Comparison of ENCODE assay signal across 27 cellular contexts in the genomic region with DNA sequence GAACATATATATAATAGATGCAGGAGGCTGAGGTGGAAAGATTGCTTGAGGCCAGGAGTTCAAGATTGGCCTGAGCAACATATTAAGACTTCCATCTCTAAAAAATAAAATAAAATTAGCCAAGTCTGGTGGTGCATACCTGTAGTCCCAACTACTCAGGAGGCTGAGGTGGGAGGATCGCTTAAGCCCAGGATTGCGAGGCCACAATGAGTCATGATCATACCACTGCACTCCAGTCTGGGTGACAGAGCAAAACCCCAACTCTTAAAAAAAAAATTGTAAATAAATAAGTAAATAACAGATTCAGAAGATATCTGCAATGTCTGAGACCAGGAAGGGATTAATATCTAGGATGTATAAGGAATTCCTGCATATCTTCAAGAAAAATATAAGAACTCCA. TPM values are rescaled to one million over a fixed set of nuclear protein-coding genes. Genes with fewer than 3 reads are reported as not detected.
A peak's percentile ranks its signal among the peaks of the same experiment; 100 is the strongest.
DNase-seq lines count a peak whose midpoint lies in the region; ATAC-seq and TF ChIP-seq lines count a peak whose summit lies in the region.
"Had no signal": no experiment of that assay in that cellular context is flagged by ENCODE, and none has a peak within 500 bp of the region (broad histone marks: within the 10 kb centered on the region; RNA-seq: fewer than 3 reads in every experiment).

No MANE protein-coding gene starts in this region.

- no peaks in the 10 kb centered on the region for H3K9me3 Mint-ChIP-seq in activated CD4-positive, alpha-beta memory T cell treated with anti-CD3 and anti-CD28 coated beads for 36 hours
- H3K9me3 Mint-ChIP-seq in activated CD4-positive, alpha-beta memory T cell treated with anti-CD3 and anti-CD28 coated beads, Interleukin-2, amount 10 ng/mL, durations not matched to agents 7 days and 5 days = no peaks in the 10 kb centered on the region
- H3K9me3 Mint-ChIP-seq in activated B cell treated with CpG ODN at 0.5 μM for 24 hours (no peaks in the 10 kb centered on the region), nephron (no peaks in the 10 kb centered on the region)
- H3K9me3 Mint-ChIP-seq: activated CD8-positive, alpha-beta T cell treated with anti-CD3 and anti-CD28 coated beads for 36 hours; CD8-positive, alpha-beta T cell; IgD-negative memory B cell; T-cell had no signal

- peaks cover 31 to 79% (median 42%) of the 10 kb centered on the region in 4 donors for H3K4me1 ChIP-seq in transverse colon

- no peak overlapping the region for H3K27ac ChIP-seq in transverse colon
- H3K27ac ChIP-seq: dorsolateral prefrontal cortex, hepatocyte, ovary had no signal

- H3K4me3 ChIP-seq in transverse colon = no peak overlapping the region
- H3K4me3 ChIP-seq: dorsolateral prefrontal cortex, gastrocnemius medialis, hepatocyte, ovary, right atrium auricular region, spleen had no signal

- H3K4me3 Mint-ChIP-seq in activated CD4-positive, alpha-beta memory T cell treated with anti-CD3 and anti-CD28 coated beads for 36 hours = no peak overlapping the region
- no peak overlapping the region for H3K4me3 Mint-ChIP-seq in activated CD4-positive, alpha-beta memory T cell treated with anti-CD3 and anti-CD28 coated beads, Interleukin-2, amount 10 ng/mL, durations not matched to agents 7 days and 5 days
- H3K4me3 Mint-ChIP-seq in activated B cell treated with CpG ODN at 0.5 μM for 24 hours = peak overlapping the region; percentile 11
- H3K4me3 Mint-ChIP-seq in nephron = no peak overlapping the region
- H3K4me3 Mint-ChIP-seq: activated CD8-positive, alpha-beta T cell treated with anti-CD3 and anti-CD28 coated beads for 36 hours; CD8-positive, alpha-beta T cell; T-cell had no signal

- in situ Hi-C loops in transverse colon (cut with MboI; ENCODE audit: low pct_ligation_motif_present in 1 of 4, low pct_unique_long_range_greater_than_20kb in 1 of 4, low sequenced_read_pairs in 3 of 4) = no loop called here

- ATAC-seq in activated B cell treated with CpG ODN at 0.5 μM for 24 hours (ENCODE audit: low read depth) (no peak), HG03439 (IDR thresholded peaks at IDR 0.05; ENCODE audit: unreplicated experiment) (no peak)
- ATAC-seq: activated CD8-positive, alpha-beta T cell treated with anti-CD3 and anti-CD28 coated beads for 36 hours; CD8-positive, alpha-beta T cell; gastrocnemius medialis; T-cell had no signal

- intact Hi-C loops in activated CD4-positive, alpha-beta memory T cell treated with anti-CD3 and anti-CD28 coated beads for 36 hours (cut with micrococcal nuclease) = no loop called here
- intact Hi-C loops in activated B cell treated with CpG ODN at 0.5 μM for 24 hours (cut with micrococcal nuclease) = loop anchor here (1.0 kb wide), 1 partner anchor 12 kb away; no protein-coding TSS in a partner anchor
- intact Hi-C loops in transverse colon (cut with DNase I; ENCODE audit: low total_unique reads) = loop anchor here (2.0 kb wide), 1 partner anchor 19 kb away; no protein-coding TSS in a partner anchor

- CTCF ChIA-PET in activated CD4-positive, alpha-beta memory T cell treated with anti-CD3 and anti-CD28 coated beads for 36 hours (lab: Charles Lee) = no interaction called here
- CTCF ChIA-PET in activated CD4-positive, alpha-beta memory T cell treated with anti-CD3 and anti-CD28 coated beads, Interleukin-2, amount 10 ng/mL, durations not matched to agents 7 days and 5 days (lab: Charles Lee) = interaction anchor here (0.6 kb wide), 1 partner anchor 12 kb away, joined by 3 read pairs; no protein-coding TSS in a partner anchor
- CTCF ChIA-PET in activated B cell treated with CpG ODN at 0.5 μM for 24 hours (lab: Charles Lee) = interaction anchor here (1.1 kb wide), 1 partner anchor 10 kb away, joined by 4 read pairs; no protein-coding TSS in a partner anchor

- peak overlapping the region; percentile 52 for H3K27ac Mint-ChIP-seq in activated CD4-positive, alpha-beta memory T cell treated with anti-CD3 and anti-CD28 coated beads for 36 hours
- no peak overlapping the region for H3K27ac Mint-ChIP-seq in activated CD4-positive, alpha-beta memory T cell treated with anti-CD3 and anti-CD28 coated beads, Interleukin-2, amount 10 ng/mL, durations not matched to agents 7 days and 5 days
- peak overlapping the region; percentile 26 for H3K27ac Mint-ChIP-seq in activated B cell treated with CpG ODN at 0.5 μM for 24 hours
- H3K27ac Mint-ChIP-seq in nephron = peak overlapping the region in 2 of 3 experiments; percentile 26 to 51
- H3K27ac Mint-ChIP-seq: activated CD8-positive, alpha-beta T cell treated with anti-CD3 and anti-CD28 coated beads for 36 hours; CD8-positive, alpha-beta T cell had no signal

- DNase-seq in activated CD4-positive, alpha-beta memory T cell treated with anti-CD3 and anti-CD28 coated beads for 36 hours = peak; percentile 13
- no peak for DNase-seq in activated CD4-positive, alpha-beta memory T cell treated with anti-CD3 and anti-CD28 coated beads, Interleukin-2, amount 10 ng/mL, durations not matched to agents 7 days and 5 days
- DNase-seq in activated B cell treated with CpG ODN at 0.5 μM for 24 hours (no peak), transverse colon (peak; percentile 2), SIG-M5 (lab: John Stamatoyannopoulos, UW) (no peak)
- DNase-seq in activated CD4-positive, alpha-beta T cell treated with anti-CD3 and anti-CD28 coated beads for 48 hours = no peak
- DNase-seq: 8988T; activated CD4-positive, CD25-positive, alpha-beta regulatory T cell; activated CD8-positive, alpha-beta T cell treated with anti-CD3 and anti-CD28 coated beads for 36 hours; activated T-cell treated with anti-CD3 and anti-CD28 coated beads, Interleukin-2, amount 50 U/mL, for 1 hour; AML-193; CD8-positive, alpha-beta T cell; DMS 273 treated with DMSO at 0.1 percent for 48 hours; dorsolateral prefrontal cortex; gastrocnemius medialis; mesenchymal stem cell; NCI-H2029 treated with DMSO at 0.1 percent for 48 hours; NCI-H345; NCI-H748 treated with DMSO at 0.1 percent for 48 hours; spleen; T-cell had no signal

- peaks cover 9% of the 10 kb centered on the region for H3K36me3 Mint-ChIP-seq in activated CD4-positive, alpha-beta memory T cell treated with anti-CD3 and anti-CD28 coated beads for 36 hours
- peaks cover 26% of the 10 kb centered on the region for H3K36me3 Mint-ChIP-seq in activated CD4-positive, alpha-beta memory T cell treated with anti-CD3 and anti-CD28 coated beads, Interleukin-2, amount 10 ng/mL, durations not matched to agents 7 days and 5 days (ENCODE audit: low read depth)
- H3K36me3 Mint-ChIP-seq in activated B cell treated with CpG ODN at 0.5 μM for 24 hours (ENCODE audit: low read depth) (peaks cover 28% of the 10 kb centered on the region), nephron (ENCODE audit: low read depth) (peaks cover 4% of the 10 kb centered on the region)

- H3K36me3 ChIP-seq in transverse colon = no peaks in the 10 kb centered on the region
- H3K36me3 ChIP-seq: gastrocnemius medialis, ovary, right atrium auricular region had no signal

- no peak for TF ChIP-seq CTCF in activated B cell treated with CpG ODN at 0.5 μM for 24 hours (IDR thresholded peaks at IDR 0.05)
- no peak for TF ChIP-seq CTCF in nephron (IDR thresholded peaks at IDR 0.05; ENCODE audit: unreplicated experiment in 3 of 3)
- TF ChIP-seq CTCF in transverse colon (IDR thresholded peaks at IDR 0.05) = no peak

- TF ChIP-seq POLR2A in transverse colon (IDR thresholded peaks at IDR 0.05) = no peak

- POLR2A ChIA-PET in activated CD4-positive, alpha-beta memory T cell treated with anti-CD3 and anti-CD28 coated beads for 36 hours (lab: Charles Lee) = interaction anchor here (0.9 kb wide), 1 partner anchor 19 kb away, joined by 3 read pairs; the partner anchor contains the start of gene B4GALT1
- POLR2A ChIA-PET in activated CD4-positive, alpha-beta memory T cell treated with anti-CD3 and anti-CD28 coated beads, Interleukin-2, amount 10 ng/mL, durations not matched to agents 7 days and 5 days (lab: Charles Lee) = no interaction called here
- POLR2A ChIA-PET in activated B cell treated with CpG ODN at 0.5 μM for 24 hours (lab: Charles Lee) = interaction anchor here (1.4 to 19.6 kb wide), 2 partner anchors 12 to 15 kb away, joined by 6 to 593 read pairs; partner anchors contain the start of gene B4GALT1

- H3K27me3 Mint-ChIP-seq in activated CD4-positive, alpha-beta memory T cell treated with anti-CD3 and anti-CD28 coated beads for 36 hours = no peaks in the 10 kb centered on the region
- no peaks in the 10 kb centered on the region for H3K27me3 Mint-ChIP-seq in activated CD4-positive, alpha-beta memory T cell treated with anti-CD3 and anti-CD28 coated beads, Interleukin-2, amount 10 ng/mL, durations not matched to agents 7 days and 5 days
- no peaks in the 10 kb centered on the region for H3K27me3 Mint-ChIP-seq in activated B cell treated with CpG ODN at 0.5 μM for 24 hours
- no peaks in the 10 kb centered on the region for H3K27me3 Mint-ChIP-seq in nephron (ENCODE audit: low read depth)
- H3K27me3 Mint-ChIP-seq: activated CD8-positive, alpha-beta T cell treated with anti-CD3 and anti-CD28 coated beads for 36 hours; IgD-negative memory B cell; T-cell had no signal

- H3K4me1 Mint-ChIP-seq in activated CD4-positive, alpha-beta memory T cell treated with anti-CD3 and anti-CD28 coated beads for 36 hours (ENCODE audit: low read depth) = peaks cover 83% of the 10 kb centered on the region
- H3K4me1 Mint-ChIP-seq in activated CD4-positive, alpha-beta memory T cell treated with anti-CD3 and anti-CD28 coated beads, Interleukin-2, amount 10 ng/mL, durations not matched to agents 7 days and 5 days = peaks cover 68% of the 10 kb centered on the region
- H3K4me1 Mint-ChIP-seq in activated B cell treated with CpG ODN at 0.5 μM for 24 hours = peaks cover 91% of the 10 kb centered on the region
- H3K4me1 Mint-ChIP-seq in nephron = peaks cover 44% of the 10 kb centered on the region

- H3K27me3 ChIP-seq in transverse colon = no peaks in the 10 kb centered on the region
- H3K27me3 ChIP-seq: dorsolateral prefrontal cortex, gastrocnemius medialis, hepatocyte, ovary, right atrium auricular region, spleen had no signal

- no peak for TF ChIP-seq EP300 in transverse colon (IDR thresholded peaks at IDR 0.05; ENCODE audit: low read depth)

- no peaks in the 10 kb centered on the region for H3K9me3 ChIP-seq in transverse colon
- H3K9me3 ChIP-seq: gastrocnemius medialis, ovary, right atrium auricular region, spleen had no signal

- WGBS in transverse colon (ENCODE audit: low coverage in 1 of 2), 2 donors = 67 to 87% methylated on average over 2 of the region's 2 CpGs

RNA-seq across cellular contexts. Expression of gene B4GALT1, which starts 19.4 kb away (rescaled TPM):
- total RNA-seq in activated CD4-positive, alpha-beta memory T cell treated with anti-CD3 and anti-CD28 coated beads for 36 hours = 10 to 100 TPM; 76.6 to 78.0 TPM
- total RNA-seq in activated CD4-positive, alpha-beta memory T cell treated with anti-CD3 and anti-CD28 coated beads, Interleukin-2, amount 10 ng/mL, durations not matched to agents 7 days and 5 days = 10 to 100 TPM; 69.2 to 70.8 TPM
- 111 and 118 TPM in 2 replicates for total RNA-seq in activated B cell treated with CpG ODN at 0.5 μM for 24 hours
- total RNA-seq in transverse colon = 100 to 1,000 TPM in 2 of 4 donors, 10 to 100 TPM in 2; 23.7 to 126 (median 93.7) TPM

Comparison
In these comparisons a context has a peak if more than half of its experiments do, and no peak if none do; other contexts are left out.
1. DNase-seq: peak in activated CD4-positive, alpha-beta memory T cell treated with anti-CD3 and anti-CD28 coated beads for 36 hours (single experiment) and transverse colon (single experiment); none in activated CD4-positive, alpha-beta memory T cell treated with anti-CD3 and anti-CD28 coated beads, Interleukin-2, amount 10 ng/mL, durations not matched to agents 7 days and 5 days (single experiment), activated B cell treated with CpG ODN at 0.5 μM for 24 hours (single experiment), SIG-M5 (single experiment) and activated CD4-positive, alpha-beta T cell treated with anti-CD3 and anti-CD28 coated beads for 48 hours (single experiment).